ENCODE assay signal across 1 cellular context in genomic region chr19:55647732-55648656, GRCh38.
TF ChIP-seq lines count a peak whose summit lies in the region.

TSS of gene CCDC106 (plus strand) at chr19:55648212. CDS start at chr19:55649047, 835 bp downstream.

TF ChIP-seq in HepG2, 621 proteins besides CTCF, POLR2A, EP300 and RAD21 (continued from another document):
- TF ChIP-seq ZNF280D (CRISPR knock-in tag; IDR thresholded peaks at IDR 0.05), result 0 out of 2 replicates have a peak, but pooled peaks have one; percentile 46
- TF ChIP-seq, protein P1, sequence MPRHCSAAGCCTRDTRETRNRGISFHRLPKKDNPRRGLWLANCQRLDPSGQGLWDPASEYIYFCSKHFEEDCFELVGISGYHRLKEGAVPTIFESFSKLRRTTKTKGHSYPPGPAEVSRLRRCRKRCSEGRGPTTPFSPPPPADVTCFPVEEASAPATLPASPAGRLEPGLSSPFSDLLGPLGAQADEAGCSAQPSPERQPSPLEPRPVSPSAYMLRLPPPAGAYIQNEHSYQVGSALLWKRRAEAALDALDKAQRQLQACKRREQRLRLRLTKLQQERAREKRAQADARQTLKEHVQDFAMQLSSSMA (CRISPR knock-in tag; IDR thresholded peaks at IDR 0.05), result 0 out of 2 replicates have a peak, but pooled peaks have one; percentile 40
- TF ChIP-seq, protein P2, sequence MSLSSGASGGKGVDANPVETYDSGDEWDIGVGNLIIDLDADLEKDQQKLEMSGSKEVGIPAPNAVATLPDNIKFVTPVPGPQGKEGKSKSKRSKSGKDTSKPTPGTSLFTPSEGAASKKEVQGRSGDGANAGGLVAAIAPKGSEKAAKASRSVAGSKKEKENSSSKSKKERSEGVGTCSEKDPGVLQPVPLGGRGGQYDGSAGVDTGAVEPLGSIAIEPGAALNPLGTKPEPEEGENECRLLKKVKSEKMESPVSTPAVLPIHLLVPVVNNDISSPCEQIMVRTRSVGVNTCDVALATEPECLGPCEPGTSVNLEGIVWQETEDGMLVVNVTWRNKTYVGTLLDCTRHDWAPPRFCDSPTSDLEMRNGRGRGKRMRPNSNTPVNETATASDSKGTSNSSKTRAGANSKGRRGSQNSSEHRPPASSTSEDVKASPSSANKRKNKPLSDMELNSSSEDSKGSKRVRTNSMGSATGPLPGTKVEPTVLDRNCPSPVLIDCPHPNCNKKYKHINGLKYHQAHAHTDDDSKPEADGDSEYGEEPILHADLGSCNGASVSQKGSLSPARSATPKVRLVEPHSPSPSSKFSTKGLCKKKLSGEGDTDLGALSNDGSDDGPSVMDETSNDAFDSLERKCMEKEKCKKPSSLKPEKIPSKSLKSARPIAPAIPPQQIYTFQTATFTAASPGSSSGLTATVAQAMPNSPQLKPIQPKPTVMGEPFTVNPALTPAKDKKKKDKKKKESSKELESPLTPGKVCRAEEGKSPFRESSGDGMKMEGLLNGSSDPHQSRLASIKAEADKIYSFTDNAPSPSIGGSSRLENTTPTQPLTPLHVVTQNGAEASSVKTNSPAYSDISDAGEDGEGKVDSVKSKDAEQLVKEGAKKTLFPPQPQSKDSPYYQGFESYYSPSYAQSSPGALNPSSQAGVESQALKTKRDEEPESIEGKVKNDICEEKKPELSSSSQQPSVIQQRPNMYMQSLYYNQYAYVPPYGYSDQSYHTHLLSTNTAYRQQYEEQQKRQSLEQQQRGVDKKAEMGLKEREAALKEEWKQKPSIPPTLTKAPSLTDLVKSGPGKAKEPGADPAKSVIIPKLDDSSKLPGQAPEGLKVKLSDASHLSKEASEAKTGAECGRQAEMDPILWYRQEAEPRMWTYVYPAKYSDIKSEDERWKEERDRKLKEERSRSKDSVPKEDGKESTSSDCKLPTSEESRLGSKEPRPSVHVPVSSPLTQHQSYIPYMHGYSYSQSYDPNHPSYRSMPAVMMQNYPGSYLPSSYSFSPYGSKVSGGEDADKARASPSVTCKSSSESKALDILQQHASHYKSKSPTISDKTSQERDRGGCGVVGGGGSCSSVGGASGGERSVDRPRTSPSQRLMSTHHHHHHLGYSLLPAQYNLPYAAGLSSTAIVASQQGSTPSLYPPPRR (CRISPR knock-in tag; IDR thresholded peaks at IDR 0.05; ENCODE audit: borderline replicate concordance), result no peak; the same call in 1 of the 2 replicates
- 0 out of 2 replicates have a peak, but pooled peaks have one; percentile 50 for TF ChIP-seq ZNF619 (CRISPR knock-in tag; IDR thresholded peaks at IDR 0.05)
- peak; percentile 16; the same call in 1 of the 2 replicates for TF ChIP-seq ZBTB7A (CRISPR knock-in tag; IDR thresholded peaks at IDR 0.05)
